In genomic region chr10:132118366-132118765, GRCh38 we compare ENCODE assay signal across 14 cellular contexts. TPM values are rescaled to one million over a fixed set of nuclear protein-coding genes. Genes with fewer than 3 reads are reported as not detected.
DNase-seq lines count a peak whose midpoint lies in the region; ATAC-seq and TF ChIP-seq lines count a peak whose summit lies in the region.
"Had no signal": no experiment of that assay in that cellular context is flagged by ENCODE, and none has a peak within 500 bp of the region (broad histone marks: within the 10 kb centered on the region; RNA-seq: fewer than 3 reads in every experiment).

No MANE protein-coding gene starts in this region.

- H3K36me3 ChIP-seq in right atrium auricular region = no peaks in the 10 kb centered on the region
- no peaks in the 10 kb centered on the region for H3K36me3 ChIP-seq in aorta (ENCODE audit: control insufficient read depth in 1 of 2, insufficient read depth in 2 of 2, low read length in 1 of 2)

- no peak overlapping the region for H3K4me3 ChIP-seq in right atrium auricular region
- H3K4me3 ChIP-seq in aorta (ENCODE audit: low read length in 2 of 2) = no peak overlapping the region
- H3K4me3 ChIP-seq: GM12878, GM23248 had no signal

- H3K27me3 Mint-ChIP-seq in chondrocyte (ENCODE audit: low read depth) = peaks cover 16% of the 10 kb centered on the region
- H3K27me3 Mint-ChIP-seq in natural killer cell treated with Interleukin-12 subunit alpha and Interleukin-12 subunit beta and Interleukin-15 and Interleukin-18, amount 100 ng/mL, for 72 hours = peaks cover 2 to 8% of the 10 kb centered on the region in 2 donors

- TF ChIP-seq CTCF in right atrium auricular region (IDR thresholded peaks at IDR 0.05) = no peak
- TF ChIP-seq CTCF in chondrocyte (IDR thresholded peaks at IDR 0.05) = no peak

- ATAC-seq in left cardiac atrium (no peak), aorta (ENCODE audit: low FRiP score) (no peak), HG03097 (IDR thresholded peaks at IDR 0.05; ENCODE audit: low FRiP score, unreplicated experiment) (no peak)
- ATAC-seq in natural killer cell treated with Interleukin-12 subunit alpha and Interleukin-12 subunit beta and Interleukin-15 and Interleukin-18, amount 100 ng/mL, for 72 hours = peak in 1 of 2 donors; percentile 44
- ATAC-seq: GM12878 had no signal

- H3K27ac Mint-ChIP-seq in chondrocyte (ENCODE audit: unreplicated experiment) = no peak overlapping the region
- H3K27ac Mint-ChIP-seq in natural killer cell treated with Interleukin-12 subunit alpha and Interleukin-12 subunit beta and Interleukin-15 and Interleukin-18, amount 100 ng/mL, for 72 hours = no peak overlapping the region
- H3K27ac Mint-ChIP-seq: CD4-positive, alpha-beta memory T cell had no signal

- H3K36me3 Mint-ChIP-seq in chondrocyte (ENCODE audit: low read depth) = peaks cover 5% of the 10 kb centered on the region
- no peaks in the 10 kb centered on the region for H3K36me3 Mint-ChIP-seq in natural killer cell treated with Interleukin-12 subunit alpha and Interleukin-12 subunit beta and Interleukin-15 and Interleukin-18, amount 100 ng/mL, for 72 hours
- H3K36me3 Mint-ChIP-seq: CD4-positive, alpha-beta memory T cell had no signal

- 82 to 89% methylated on average over 11 to 13 of the region's 13 CpGs for WGBS in aorta, 2 donors

- peak; percentile 14 for DNase-seq in left cardiac atrium
- DNase-seq in right atrium auricular region (ENCODE audit: low spot score) = no peak
- peak; percentile 80 for DNase-seq in chondrocyte (ENCODE audit: low spot score)
- DNase-seq in natural killer cell treated with Interleukin-12 subunit alpha and Interleukin-12 subunit beta and Interleukin-15 and Interleukin-18, amount 100 ng/mL, for 72 hours (ENCODE audit: low spot score) = peak; percentile 39
- peak; percentile 46 to 75 for DNase-seq in aorta
- DNase-seq in amniotic stem cell (lab: John Stamatoyannopoulos, UW) = no peak
- DNase-seq: ACHN; C1 segment of cervical spinal cord; CD4-positive, alpha-beta memory T cell; DMS79; GM23248; H7 had no signal

- intact Hi-C loops in left cardiac atrium (cut with DNase I) (no loop called here), aorta (cut with DNase I) (no loop called here)

- H3K4me1 ChIP-seq in right atrium auricular region (no peaks in the 10 kb centered on the region), aorta (ENCODE audit: control insufficient read depth in 1 of 2, insufficient read depth in 2 of 2, low read length in 2 of 2) (no peaks in the 10 kb centered on the region)

- no peak overlapping the region for H3K4me3 Mint-ChIP-seq in chondrocyte (ENCODE audit: unreplicated experiment)
- H3K4me3 Mint-ChIP-seq in natural killer cell treated with Interleukin-12 subunit alpha and Interleukin-12 subunit beta and Interleukin-15 and Interleukin-18, amount 100 ng/mL, for 72 hours = no peak overlapping the region
- H3K4me3 Mint-ChIP-seq: CD4-positive, alpha-beta memory T cell had no signal

- no peaks in the 10 kb centered on the region for H3K9me3 Mint-ChIP-seq in chondrocyte (ENCODE audit: low read depth)
- no peaks in the 10 kb centered on the region for H3K9me3 Mint-ChIP-seq in natural killer cell treated with Interleukin-12 subunit alpha and Interleukin-12 subunit beta and Interleukin-15 and Interleukin-18, amount 100 ng/mL, for 72 hours

- H3K4me1 Mint-ChIP-seq in chondrocyte (ENCODE audit: low read depth) = peaks cover 9% of the 10 kb centered on the region
- no peaks in the 10 kb centered on the region for H3K4me1 Mint-ChIP-seq in natural killer cell treated with Interleukin-12 subunit alpha and Interleukin-12 subunit beta and Interleukin-15 and Interleukin-18, amount 100 ng/mL, for 72 hours (ENCODE audit: low read depth in 2 of 2)
- H3K4me1 Mint-ChIP-seq: CD4-positive, alpha-beta memory T cell had no signal

- H3K27ac ChIP-seq in right atrium auricular region (no peak overlapping the region), aorta (ENCODE audit: low read depth in 1 of 2, low read length in 2 of 2) (no peak overlapping the region)
- H3K27ac ChIP-seq: GM23248 had no signal

- H3K9me3 ChIP-seq in right atrium auricular region (no peaks in the 10 kb centered on the region), aorta (ENCODE audit: control insufficient read depth, low read length) (no peaks in the 10 kb centered on the region)

- H3K27me3 ChIP-seq in right atrium auricular region = no peaks in the 10 kb centered on the region
- no peaks in the 10 kb centered on the region for H3K27me3 ChIP-seq in aorta (ENCODE audit: control insufficient read depth in 1 of 2, insufficient read depth in 2 of 2, low read length in 1 of 2)

RNA-seq across cellular contexts. Expression of gene JAKMIP3, which starts 52.6 kb away (rescaled TPM):
- total RNA-seq in left cardiac atrium (1 to 10 TPM in 1 of 2 donors, under 1 TPM in 1; 0.44 to 1.1 TPM), right atrium auricular region (under 1 TPM; 0.20 to 0.44 TPM), chondrocyte (0.67 to 1.6 TPM (median 0.69 TPM) in 3 replicates), aorta (under 1 TPM; 0.23 to 0.99 TPM)
- total RNA-seq in natural killer cell treated with Interleukin-12 subunit alpha and Interleukin-12 subunit beta and Interleukin-15 and Interleukin-18, amount 100 ng/mL, for 72 hours = under 1 TPM in 1 of 2 donors, not detected in 1; 0.05 TPM
- under 1 TPM in 1 of 2 donors, not detected in 1; 0.36 TPM for polyA plus RNA-seq in aorta
- total RNA-seq: GM12878, GM23248 had no signal

Comparison
In these comparisons a context has a peak if more than half of its experiments do, and no peak if none do; other contexts are left out.
1. DNase-seq: peak in left cardiac atrium (single experiment), chondrocyte (single experiment), natural killer cell treated with Interleukin-12 subunit alpha and Interleukin-12 subunit beta and Interleukin-15 and Interleukin-18, amount 100 ng/mL, for 72 hours (single experiment) and aorta (2 of 2); none in right atrium auricular region (single experiment) and amniotic stem cell (single experiment).